ENCODE assay signal across 25 cellular contexts in genomic region chr7:231858-232246, GRCh38. TPM values are rescaled to one million over a fixed set of nuclear protein-coding genes. Genes with fewer than 3 reads are reported as not detected.
DNase-seq lines count a peak whose midpoint lies in the region; ATAC-seq and TF ChIP-seq lines count a peak whose summit lies in the region.
"Had no signal": no experiment of that assay in that cellular context is flagged by ENCODE, and none has a peak within 500 bp of the region (broad histone marks: within the 10 kb centered on the region; RNA-seq: fewer than 3 reads in every experiment).

No MANE protein-coding gene starts in this region.

- H3K27me3 ChIP-seq in esophagus squamous epithelium (no peaks in the 10 kb centered on the region), tibial nerve (no peaks in the 10 kb centered on the region), Karpas-422 (ENCODE audit: low read length) (no peaks in the 10 kb centered on the region)
- H3K27me3 ChIP-seq: foreskin keratinocyte had no signal

- ATAC-seq in GM18502 (IDR thresholded peaks at IDR 0.05; ENCODE audit: poor library complexity, unreplicated experiment), result no peak
- ATAC-seq: foreskin keratinocyte, HCT116, left ventricle myocardium superior had no signal

- TF ChIP-seq POLR2A in esophagus squamous epithelium (IDR thresholded peaks at IDR 0.05), result no peak
- no peak for TF ChIP-seq POLR2A in tibial nerve (IDR thresholded peaks at IDR 0.05)

- CTCF ChIA-PET in RWPE1 (lab: Yijun Ruan, JAX), result interaction anchor here (0.7 kb wide), 1 partner anchor 25 kb away, joined by 4 read pairs; no protein-coding TSS in a partner anchor

- TF ChIP-seq CTCF in RWPE1 (conservative IDR thresholded peaks at IDR 0.05; ENCODE audit: low read depth) (no peak), esophagus squamous epithelium (IDR thresholded peaks at IDR 0.05) (no peak), tibial nerve (IDR thresholded peaks at IDR 0.05) (no peak)

- no peak overlapping the region for H3K4me3 ChIP-seq in esophagus squamous epithelium
- H3K4me3 ChIP-seq in tibial nerve, result no peak overlapping the region
- H3K4me3 ChIP-seq in Karpas-422 (ENCODE audit: low read length), result no peak overlapping the region
- H3K4me3 ChIP-seq: smooth muscle cell had no signal

- H4K20me1 ChIP-seq in Karpas-422 (ENCODE audit: insufficient read depth, low read depth, low read length), result no peaks in the 10 kb centered on the region

- H3K36me3 ChIP-seq in esophagus squamous epithelium (no peaks in the 10 kb centered on the region), tibial nerve (no peaks in the 10 kb centered on the region), Karpas-422 (ENCODE audit: insufficient read depth, low read length) (no peaks in the 10 kb centered on the region)

- H3K9me3 ChIP-seq in esophagus squamous epithelium, result no peaks in the 10 kb centered on the region
- H3K9me3 ChIP-seq in tibial nerve, result no peaks in the 10 kb centered on the region
- H3K9me3 ChIP-seq in Karpas-422 (ENCODE audit: low read length), result no peaks in the 10 kb centered on the region

- WGBS in esophagus squamous epithelium, 2 donors, result 74% methylated on average over 6 of the region's 21 CpGs; no CpG with 5 or more reads in 1 of the 2 donors
- WGBS in tibial nerve, 2 donors, result 87 to 95% methylated on average over 21 of the region's 21 CpGs

- H3K4me2 ChIP-seq in Karpas-422 (ENCODE audit: low read depth, low read length, poor library complexity, severe bottlenecking), result no peak overlapping the region
- H3K4me2 ChIP-seq: smooth muscle cell had no signal

- no peaks in the 10 kb centered on the region for H3K79me2 ChIP-seq in Karpas-422 (ENCODE audit: low read length)

- intact Hi-C loops in esophagus squamous epithelium (cut with DNase I), result no loop called here

- no peaks in the 10 kb centered on the region for H3K9me2 ChIP-seq in Karpas-422 (replicated peaks; ENCODE audit: insufficient read depth, low read length)

- H2AFZ ChIP-seq in Karpas-422 (ENCODE audit: low read length), result no peak overlapping the region

- H3K9ac ChIP-seq in Karpas-422 (ENCODE audit: low read length), result no peak overlapping the region

- peak overlapping the region; percentile 79 for H3K27ac ChIP-seq in RWPE1
- peak overlapping the region in 3 of 4 donors; percentile 5 to 92 (median 87) for H3K27ac ChIP-seq in esophagus squamous epithelium
- peak overlapping the region in 3 of 4 donors; percentile 50 to 90 (median 88) for H3K27ac ChIP-seq in tibial nerve
- H3K27ac ChIP-seq in Karpas-422 (ENCODE audit: low read length), result no peak overlapping the region
- H3K27ac ChIP-seq: epithelial cell of prostate, foreskin keratinocyte had no signal

- TF ChIP-seq EP300 in tibial nerve (IDR thresholded peaks at IDR 0.05), result no peak

- H3K4me1 ChIP-seq in esophagus squamous epithelium (peaks cover 10 to 89% (median 79%) of the 10 kb centered on the region in 3 donors), tibial nerve (peaks cover 0 to 92% (median 71%) of the 10 kb centered on the region in 4 donors), Karpas-422 (ENCODE audit: low read length) (no peaks in the 10 kb centered on the region)

- no peak for DNase-seq in RWPE1 (ENCODE audit: low spot score)
- DNase-seq in esophagus squamous epithelium (lab: John Stamatoyannopoulos, UW), result no peak
- peak; percentile 19 for DNase-seq in retina
- no peak for DNase-seq in tibial nerve (ENCODE audit: low spot score in 2 of 2)
- no peak for DNase-seq in Karpas-422
- DNase-seq in NCI-H82 treated with DMSO at 0.1 percent for 48 hours (lab: John Stamatoyannopoulos, UW; ENCODE audit: unreplicated experiment), result no peak
- DNase-seq: activated CD4-positive, alpha-beta memory T cell treated with anti-CD3 and anti-CD28 coated beads, Interleukin-2, amount 10 ng/mL, durations not matched to agents 7 days and 5 days; CD4-positive, alpha-beta memory T cell; central memory CD4-positive, alpha-beta T cell; foreskin keratinocyte; hippocampal formation; immature natural killer cell; left ventricle myocardium superior; NCI-H2081; NCI-H446; SHP77 treated with DMSO at 0.1 percent for 48 hours; stimulated activated CD4-positive, alpha-beta T cell treated with anti-CD3 and anti-CD28 coated beads, Interleukin-2, amount 100 ng/mL, for 24 hours; SW 1271 had no signal

- POLR2A ChIA-PET in RWPE1 (lab: Yijun Ruan, JAX; ENCODE audit: low non-redundant PET), result interaction anchor here (0.7 kb wide), 1 partner anchor 10 kb away, joined by 5 read pairs; no protein-coding TSS in a partner anchor

RNA-seq across cellular contexts. Expression of gene FAM20C, which starts 39.5 kb away (rescaled TPM):
- total RNA-seq in esophagus squamous epithelium, result 10 to 100 TPM in 3 of 4 donors, 1 to 10 TPM in 1; 8.5 to 16.0 (median 13.7) TPM
- 100 to 1,000 TPM in 1 of 4 donors, 10 to 100 TPM in 3; 43.0 to 112 (median 44.0) TPM for total RNA-seq in tibial nerve
- total RNA-seq in Karpas-422 (2014; rRNA removed; shearing (Covaris generic); ENCODE audit: low replicate concordance), result not detected in 2 replicates
- total RNA-seq: OCI-LY7 had no signal

RNA-seq across cellular contexts. Expression of gene FOXL3, which starts 58.1 kb away (rescaled TPM):
- total RNA-seq in esophagus squamous epithelium (not detected), tibial nerve (not detected)
- not detected in 2 replicates for total RNA-seq in Karpas-422 (2014; rRNA removed; shearing (Covaris generic); ENCODE audit: low replicate concordance)
- total RNA-seq: activated CD4-positive, alpha-beta memory T cell treated with anti-CD3 and anti-CD28 coated beads, Interleukin-2, amount 10 ng/mL, durations not matched to agents 7 days and 5 days; astrocyte; CD4-positive, alpha-beta memory T cell; foreskin keratinocyte; left ventricle myocardium superior; M059J; OCI-LY7; smooth muscle cell had no signal
